22 cellular contexts compared by ENCODE assay signal in the genomic region with DNA sequence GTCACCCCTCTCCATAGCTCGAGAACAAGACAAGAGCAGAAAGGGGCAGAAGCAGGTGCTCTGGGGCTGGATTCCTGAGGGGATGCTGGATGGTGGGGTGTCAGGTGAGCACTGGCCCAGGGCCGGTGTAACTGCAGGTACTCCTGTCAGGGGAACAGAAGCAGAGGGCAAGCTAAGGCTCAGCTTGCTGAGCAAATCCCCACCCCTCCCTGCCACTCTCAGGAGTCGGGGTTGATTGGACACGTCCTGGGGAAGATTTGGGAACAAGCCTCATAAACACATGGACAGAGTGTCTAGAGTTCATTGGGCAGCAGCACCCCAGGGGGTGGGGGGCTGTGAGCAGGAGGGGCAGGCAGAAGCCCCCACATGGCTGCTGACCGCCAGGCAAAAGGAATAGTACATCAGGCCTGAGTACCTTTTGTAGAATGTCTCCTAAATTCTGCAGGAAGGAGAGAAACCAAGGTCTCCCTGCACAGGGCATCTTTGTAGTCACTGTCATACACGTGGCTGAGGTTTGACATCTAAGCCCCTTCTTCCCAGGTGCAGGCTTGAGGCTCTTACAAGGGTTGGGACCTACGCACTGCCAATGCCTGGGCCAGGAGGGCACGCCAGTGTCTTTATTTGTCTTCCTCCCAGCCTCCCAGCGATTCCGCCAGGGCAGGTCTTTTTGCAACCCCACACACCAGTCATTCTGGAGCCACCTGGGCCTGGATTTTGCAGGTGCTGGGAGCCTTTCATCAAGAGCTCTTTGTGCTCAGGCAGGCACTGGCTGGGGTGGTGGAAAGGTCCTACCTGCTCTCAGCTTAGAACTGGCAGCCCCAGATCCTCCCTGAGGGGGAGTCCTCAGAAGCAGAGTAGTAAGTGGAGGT. TPM values are rescaled to one million over a fixed set of nuclear protein-coding genes. Genes with fewer than 3 reads are reported as not detected.
DNase-seq lines count a peak whose midpoint lies in the region; ATAC-seq and TF ChIP-seq lines count a peak whose summit lies in the region.
"Had no signal": no experiment of that assay in that cellular context is flagged by ENCODE, and none has a peak within 500 bp of the region (broad histone marks: within the 10 kb centered on the region; RNA-seq: fewer than 3 reads in every experiment).

No MANE protein-coding gene starts in this region.

- no peaks in the 10 kb centered on the region for H3K79me2 ChIP-seq in osteoblast (ENCODE audit: insufficient read depth, low read length)
- H3K79me2 ChIP-seq: parathyroid adenoma had no signal

- H3K4me3 ChIP-seq in coronary artery (no peak overlapping the region), osteoblast (ENCODE audit: insufficient read depth, low read length) (no peak overlapping the region)
- H3K4me3 ChIP-seq: heart left ventricle had no signal

- no peak for ATAC-seq in GM21619 (IDR thresholded peaks at IDR 0.05; ENCODE audit: unreplicated experiment)
- ATAC-seq: heart left ventricle had no signal

- H3K36me3 ChIP-seq in osteoblast (ENCODE audit: insufficient read depth, low read length) = no peaks in the 10 kb centered on the region
- H3K36me3 ChIP-seq: heart left ventricle had no signal

- no peaks in the 10 kb centered on the region for H3K4me1 ChIP-seq in osteoblast (ENCODE audit: insufficient read depth, low read length)
- H3K4me1 ChIP-seq: parathyroid adenoma had no signal

- no peaks in the 10 kb centered on the region for H3K9me3 ChIP-seq in osteoblast (ENCODE audit: low read depth, low read length)
- H3K9me3 ChIP-seq: heart left ventricle had no signal

- no peak overlapping the region for H2AFZ ChIP-seq in osteoblast (ENCODE audit: low read length)
- H2AFZ ChIP-seq: parathyroid adenoma had no signal

- no peaks in the 10 kb centered on the region for H4K20me1 ChIP-seq in osteoblast (ENCODE audit: insufficient read depth, low read length)

- DNase-seq in NCI-H1417 (lab: John Stamatoyannopoulos, UW) (peak in 2 of 3 experiments; percentile 7 to 45), NCI-H1417 treated with DMSO at 0.1 percent for 48 hours (lab: John Stamatoyannopoulos, UW) (no peak), NCI-H1105 treated with DMSO at 0.1 percent for 48 hours (lab: John Stamatoyannopoulos, UW) (peak; percentile 52), coronary artery (ENCODE audit: low spot score) (peak; percentile 65), osteoblast (ENCODE audit: insufficient read length, low spot score, missing footprints) (peak; percentile 27), GM19240 (ENCODE audit: insufficient read length, low spot score) (no peak)
- no peak for DNase-seq in activated CD4-positive, alpha-beta T cell treated with anti-CD3 and anti-CD28 coated beads for 4 hours
- DNase-seq: activated CD4-positive, alpha-beta T cell treated with anti-CD3 and anti-CD28 coated beads for 48 hours; amygdala; CD4-positive, CD25-positive, alpha-beta regulatory T cell; KG1; kidney; NCI-H1436; SHP77 treated with DMSO at 0.1 percent for 48 hours had no signal

- no peak overlapping the region for H3K4me2 ChIP-seq in osteoblast (ENCODE audit: insufficient read depth, low read length)

- TF ChIP-seq CTCF in coronary artery (IDR thresholded peaks at IDR 0.05) = no peak
- TF ChIP-seq CTCF in osteoblast (IDR thresholded peaks at IDR 0.05; ENCODE audit: extremely low read depth, low read depth, low read length) = no peak

- H3K27ac ChIP-seq in coronary artery (no peak overlapping the region), osteoblast (ENCODE audit: low read depth, low read length) (no peak overlapping the region)
- H3K27ac ChIP-seq: 22Rv1, heart left ventricle, parathyroid adenoma had no signal

- H3K27me3 ChIP-seq in osteoblast (ENCODE audit: insufficient read depth, low read length) = no peaks in the 10 kb centered on the region
- H3K27me3 ChIP-seq: heart left ventricle had no signal

RNA-seq across cellular contexts. Expression of a gene that starts 2.8 kb away (rescaled TPM):
- not detected in 2 replicates for total RNA-seq in osteoblast
- total RNA-seq: activated T-helper 1 cell treated with anti-CD3 and anti-CD28 coated beads, Interleukin-12 subunit alpha, Interleukin-12 subunit beta, Interleukin-2, Interleukin-4 antibody, amounts not matched to agents 30 ng/mL and 10 ng/mL and 1 ng/mL, durations not matched to agents 14 hours and 24 hours and 36 hours; CD4-positive, CD25-positive, alpha-beta regulatory T cell; heart left ventricle; kidney; mononuclear cell; subcutaneous adipose tissue; T-helper 2 cell treated with Interferon-gamma antibody and Interleukin-4, amounts not matched to agents 100 ng/mL and 5 ng/mL, for 36 hours had no signal

RNA-seq across cellular contexts. Expression of a gene that starts 28.2 kb away (rescaled TPM):
- total RNA-seq in osteoblast = not detected in 2 replicates
- total RNA-seq: activated T-helper 1 cell treated with anti-CD3 and anti-CD28 coated beads, Interleukin-12 subunit alpha, Interleukin-12 subunit beta, Interleukin-2, Interleukin-4 antibody, amounts not matched to agents 30 ng/mL and 10 ng/mL and 1 ng/mL, durations not matched to agents 14 hours and 24 hours and 36 hours; CD4-positive, CD25-positive, alpha-beta regulatory T cell; heart left ventricle; kidney; mononuclear cell; subcutaneous adipose tissue; T-helper 2 cell treated with Interferon-gamma antibody and Interleukin-4, amounts not matched to agents 100 ng/mL and 5 ng/mL, for 36 hours had no signal

Comparison
In these comparisons a context has a peak if more than half of its experiments do, and no peak if none do; other contexts are left out.
1. DNase-seq: peak in NCI-H1417 (2 of 3), NCI-H1105 treated with DMSO at 0.1 percent for 48 hours (single experiment), coronary artery (single experiment) and osteoblast (single experiment); none in NCI-H1417 treated with DMSO at 0.1 percent for 48 hours (single experiment), GM19240 (single experiment) and activated CD4-positive, alpha-beta T cell treated with anti-CD3 and anti-CD28 coated beads for 4 hours (0 of 2).